In the genomic region with DNA sequence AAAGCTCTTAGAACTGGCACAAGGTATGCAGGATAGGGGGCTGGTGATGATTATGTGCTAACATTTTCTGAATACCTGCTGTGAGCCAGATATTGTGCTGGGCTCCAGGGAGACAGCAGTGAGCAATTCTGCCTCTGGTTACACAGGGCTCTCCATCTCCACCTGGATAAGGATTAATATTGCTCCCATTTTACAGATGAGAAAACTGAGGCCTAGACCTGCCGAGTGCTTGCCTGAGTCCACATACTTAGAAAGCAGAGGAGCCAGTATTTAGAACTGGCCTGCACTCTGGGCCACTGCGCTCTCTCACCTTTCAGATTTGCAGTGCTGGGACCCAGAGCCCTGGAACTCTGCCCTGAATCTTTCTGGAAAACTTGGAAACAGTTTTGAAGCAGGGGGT, we compare ENCODE assay signal across 8 cellular contexts.
"Had no signal": no experiment of that assay in that cellular context is flagged by ENCODE, and none has a peak within 500 bp of the region (broad histone marks: within the 10 kb centered on the region; RNA-seq: fewer than 3 reads in every experiment).

No MANE protein-coding gene starts in this region.

- H3K4me3 ChIP-seq: GM12878 had no signal

- DNase-seq: GDM1, GF-D8 had no signal

- FAIRE-seq: G401.6, GM12878, GM12891, GM12892, GM18507, GM19239 had no signal

- ATAC-seq: GM12878 had no signal
